Comparison of ENCODE assay signal across 17 cellular contexts in genomic region chr10:3793553-3793952, GRCh38.
"Had no signal": no experiment of that assay in that cellular context is flagged by ENCODE, and none has a peak within 500 bp of the region (broad histone marks: within the 10 kb centered on the region; RNA-seq: fewer than 3 reads in every experiment).

No MANE protein-coding gene starts in this region.

- H3K9me3 ChIP-seq: SK-N-SH had no signal

- DNase-seq: KBM-7, NCI-H1048, NCI-H1105, NCI-H1417, NCI-H1436 treated with DMSO at 0.1 percent for 48 hours, NCI-H1694, NCI-H187 treated with DMSO at 0.1 percent for 48 hours, NCI-H2029 treated with DMSO at 0.1 percent for 48 hours, NCI-H2107, NCI-H2227 treated with DMSO at 0.1 percent for 48 hours, NCI-H524, NCI-H526 treated with DMSO at 0.1 percent for 48 hours, NCI-H748 treated with DMSO at 0.1 percent for 48 hours, SHP77, SK-N-SH had no signal

- H3K27ac ChIP-seq: RWPE1 had no signal

- H3K4me3 Mint-ChIP-seq: IgD-negative memory B cell had no signal

- H3K4me2 ChIP-seq: SK-N-SH had no signal

- H3K27ac Mint-ChIP-seq: IgD-negative memory B cell had no signal

- H3K9ac ChIP-seq: SK-N-SH had no signal
